In the genomic region with DNA sequence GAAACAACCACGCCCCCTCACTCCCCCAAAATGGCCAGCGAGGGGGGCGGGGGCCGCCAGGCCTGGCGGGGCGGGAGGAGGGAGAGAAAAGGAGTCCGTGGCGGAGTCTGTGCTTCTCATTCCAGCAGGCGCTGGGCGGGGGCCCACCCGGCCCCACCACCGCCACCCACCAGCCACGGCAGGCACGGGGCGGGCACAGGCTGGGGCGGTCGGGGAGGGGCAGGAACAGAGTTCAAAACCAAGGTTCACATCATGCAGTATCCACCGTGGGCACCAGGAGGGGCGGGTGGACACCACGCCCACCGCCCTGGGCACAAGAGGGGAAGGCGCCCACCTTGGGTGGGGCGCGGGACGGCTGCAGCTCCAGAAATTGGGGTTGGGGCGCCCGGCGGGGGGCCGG, we compare ENCODE assay signal across 10 cellular contexts. TPM values are rescaled to one million over a fixed set of nuclear protein-coding genes. Genes with fewer than 3 reads are reported as not detected.
DNase-seq lines count a peak whose midpoint lies in the region; ATAC-seq and TF ChIP-seq lines count a peak whose summit lies in the region.
"Had no signal": no experiment of that assay in that cellular context is flagged by ENCODE, and none has a peak within 500 bp of the region (broad histone marks: within the 10 kb centered on the region; RNA-seq: fewer than 3 reads in every experiment).

No MANE protein-coding gene starts in this region.

- POLR2A ChIA-PET in CD8-positive, alpha-beta T cell (lab: Charles Lee) = no interaction called here

- no peak for ATAC-seq in CD8-positive, alpha-beta T cell
- ATAC-seq in SK-N-SH treated with all-trans-retinoic acid at 6 μM for 48 hours = peak; percentile 20; the same call in 2 of the 3 replicates
- ATAC-seq in HG03045 (IDR thresholded peaks at IDR 0.05; ENCODE audit: unreplicated experiment) = no peak

- no peak for DNase-seq in CD8-positive, alpha-beta T cell
- DNase-seq in hepatocyte (ENCODE audit: low spot score) (peak; percentile 70), progenitor cell of endocrine pancreas (ENCODE audit: low spot score, unreplicated experiment) (no peak), CD14-positive monocyte (ENCODE audit: low spot score) (no peak), kidney tubule cell (ENCODE audit: low spot score) (no peak)
- no peak for DNase-seq in activated CD8-positive, alpha-beta memory T cell treated with anti-CD3 and anti-CD28 coated beads, Interleukin-2, amount 50 U/mL, for 4 hours
- DNase-seq: stimulated activated CD4-positive, alpha-beta T cell treated with anti-CD3 and anti-CD28 coated beads, Interleukin-1b, Interleukin-23, amount 100 ng/mL, for 48 hours had no signal

- peaks cover 32% of the 10 kb centered on the region for H3K27me3 Mint-ChIP-seq in CD8-positive, alpha-beta T cell (ENCODE audit: low read depth)
- H3K27me3 Mint-ChIP-seq in progenitor cell of endocrine pancreas (peaks cover 27% of the 10 kb centered on the region), CD14-positive monocyte (ENCODE audit: low read depth in 3 of 3) (peaks cover 55 to 71% (median 69%) of the 10 kb centered on the region in 3 donors)

- CTCF ChIA-PET in CD8-positive, alpha-beta T cell (lab: Charles Lee) = no interaction called here

- no peaks in the 10 kb centered on the region for H3K9me2 ChIP-seq in hepatocyte (replicated peaks; ENCODE audit: insufficient read depth)

- H3K9me3 ChIP-seq in CD8-positive, alpha-beta T cell (ENCODE audit: low read length) = no peaks in the 10 kb centered on the region
- H3K9me3 ChIP-seq in hepatocyte (ENCODE audit: low read depth) = no peaks in the 10 kb centered on the region

- H3K4me2 ChIP-seq in hepatocyte = peak overlapping the region; percentile 78

- no peaks in the 10 kb centered on the region for H3K9me3 Mint-ChIP-seq in CD8-positive, alpha-beta T cell
- H3K9me3 Mint-ChIP-seq in progenitor cell of endocrine pancreas (ENCODE audit: low read depth) (no peaks in the 10 kb centered on the region), CD14-positive monocyte (peaks cover 0 to 17% (median 4%) of the 10 kb centered on the region in 7 donors)

- no peaks in the 10 kb centered on the region for H4K20me1 ChIP-seq in hepatocyte (ENCODE audit: insufficient read depth, poor library complexity, severe bottlenecking)

- H3K4me1 Mint-ChIP-seq in CD8-positive, alpha-beta T cell (ENCODE audit: low read depth) = peaks cover 22% of the 10 kb centered on the region
- H3K4me1 Mint-ChIP-seq in progenitor cell of endocrine pancreas (ENCODE audit: low read depth) (peaks cover 12% of the 10 kb centered on the region), CD14-positive monocyte (peaks cover 16% of the 10 kb centered on the region)

- peaks cover 27% of the 10 kb centered on the region for H3K4me1 ChIP-seq in CD8-positive, alpha-beta T cell (ENCODE audit: insufficient read depth, low read length)
- peaks cover 27% of the 10 kb centered on the region for H3K4me1 ChIP-seq in hepatocyte (ENCODE audit: insufficient read depth)

- H3K27me3 ChIP-seq in CD8-positive, alpha-beta T cell (ENCODE audit: insufficient read depth, low read length) = peaks cover 19% of the 10 kb centered on the region
- H3K27me3 ChIP-seq in hepatocyte = no peaks in the 10 kb centered on the region

- H3K4me3 ChIP-seq in CD8-positive, alpha-beta T cell (ENCODE audit: low read depth, low read length) = no peak overlapping the region
- peak overlapping the region; percentile 2 for H3K4me3 ChIP-seq in hepatocyte

- peak; percentile 31 for TF ChIP-seq CTCF in CD8-positive, alpha-beta T cell (IDR thresholded peaks at IDR 0.05)
- TF ChIP-seq CTCF in hepatocyte (IDR thresholded peaks at IDR 0.05; ENCODE audit: poor library complexity) (no peak), progenitor cell of endocrine pancreas (IDR thresholded peaks at IDR 0.05; ENCODE audit: unreplicated experiment) (peak; percentile 30), CD14-positive monocyte (IDR thresholded peaks at IDR 0.05) (no peak)

- no peak overlapping the region for H3K4me3 Mint-ChIP-seq in CD8-positive, alpha-beta T cell
- H3K4me3 Mint-ChIP-seq in progenitor cell of endocrine pancreas (ENCODE audit: low read depth) = no peak overlapping the region
- H3K4me3 Mint-ChIP-seq in CD14-positive monocyte = peak overlapping the region in 1 of 2 donors; percentile 72

- H2AFZ ChIP-seq in hepatocyte = peak overlapping the region; percentile 37

- H3K36me3 Mint-ChIP-seq in CD8-positive, alpha-beta T cell = peaks cover 5% of the 10 kb centered on the region
- H3K36me3 Mint-ChIP-seq in progenitor cell of endocrine pancreas (ENCODE audit: insufficient read depth) = peaks cover 16% of the 10 kb centered on the region
- peaks cover 14 to 15% of the 10 kb centered on the region in 2 donors for H3K36me3 Mint-ChIP-seq in CD14-positive monocyte

- intact Hi-C loops in CD8-positive, alpha-beta T cell (cut with DNase I, micrococcal nuclease) = no loop called here
- intact Hi-C loops in CD14-positive monocyte (cut with micrococcal nuclease) = no loop called here

- H3K36me3 ChIP-seq in CD8-positive, alpha-beta T cell (ENCODE audit: insufficient read depth, low read length) = no peaks in the 10 kb centered on the region
- H3K36me3 ChIP-seq in hepatocyte (replicated peaks; ENCODE audit: insufficient read depth, low read depth) = no peaks in the 10 kb centered on the region

- no peaks in the 10 kb centered on the region for H3K79me2 ChIP-seq in hepatocyte

- WGBS in hepatocyte (ENCODE audit: low lambda C conversion rate, missing lambda C conversion rate) = 7% methylated on average over 11 of the region's 29 CpGs

- H3K27ac Mint-ChIP-seq in CD8-positive, alpha-beta T cell = no peak overlapping the region
- H3K27ac Mint-ChIP-seq in progenitor cell of endocrine pancreas = no peak overlapping the region
- no peak overlapping the region for H3K27ac Mint-ChIP-seq in CD14-positive monocyte

- H3K27ac ChIP-seq in CD8-positive, alpha-beta T cell (ENCODE audit: low read depth, low read length) = no peak overlapping the region
- H3K27ac ChIP-seq in hepatocyte = peak overlapping the region; percentile 93

TF ChIP-seq in SK-N-SH treated with all-trans-retinoic acid at 6 μM for 48 hours, 23 proteins besides CTCF, POLR2A, EP300 and RAD21 (continues in another document):
- TF ChIP-seq ZFP3 (CRISPR knock-in tag; IDR thresholded peaks at IDR 0.05) = no peak
- TF ChIP-seq ARNTL (CRISPR knock-in tag; IDR thresholded peaks at IDR 0.05; ENCODE audit: borderline replicate concordance, low read depth) = no peak
- no peak for TF ChIP-seq GLIS3 (CRISPR knock-in tag; IDR thresholded peaks at IDR 0.05)
- no peak for TF ChIP-seq ESRRG (CRISPR knock-in tag; IDR thresholded peaks at IDR 0.05)
- TF ChIP-seq SNAI2 (CRISPR knock-in tag; IDR thresholded peaks at IDR 0.05) = no peak
- TF ChIP-seq BACH2 (CRISPR knock-in tag; IDR thresholded peaks at IDR 0.05; ENCODE audit: borderline replicate concordance) = no peak
- TF ChIP-seq ZNF8 (CRISPR knock-in tag; IDR thresholded peaks at IDR 0.05) = no peak
- TF ChIP-seq ZC3H10 (CRISPR knock-in tag; IDR thresholded peaks at IDR 0.05) = no peak
- TF ChIP-seq ZNF70 (CRISPR knock-in tag; IDR thresholded peaks at IDR 0.05) = no peak
- no peak for TF ChIP-seq RARB (CRISPR knock-in tag; IDR thresholded peaks at IDR 0.05)
- TF ChIP-seq TCF4 (CRISPR knock-in tag; IDR thresholded peaks at IDR 0.05; ENCODE audit: borderline replicate concordance) = no peak
- TF ChIP-seq, protein P1, sequence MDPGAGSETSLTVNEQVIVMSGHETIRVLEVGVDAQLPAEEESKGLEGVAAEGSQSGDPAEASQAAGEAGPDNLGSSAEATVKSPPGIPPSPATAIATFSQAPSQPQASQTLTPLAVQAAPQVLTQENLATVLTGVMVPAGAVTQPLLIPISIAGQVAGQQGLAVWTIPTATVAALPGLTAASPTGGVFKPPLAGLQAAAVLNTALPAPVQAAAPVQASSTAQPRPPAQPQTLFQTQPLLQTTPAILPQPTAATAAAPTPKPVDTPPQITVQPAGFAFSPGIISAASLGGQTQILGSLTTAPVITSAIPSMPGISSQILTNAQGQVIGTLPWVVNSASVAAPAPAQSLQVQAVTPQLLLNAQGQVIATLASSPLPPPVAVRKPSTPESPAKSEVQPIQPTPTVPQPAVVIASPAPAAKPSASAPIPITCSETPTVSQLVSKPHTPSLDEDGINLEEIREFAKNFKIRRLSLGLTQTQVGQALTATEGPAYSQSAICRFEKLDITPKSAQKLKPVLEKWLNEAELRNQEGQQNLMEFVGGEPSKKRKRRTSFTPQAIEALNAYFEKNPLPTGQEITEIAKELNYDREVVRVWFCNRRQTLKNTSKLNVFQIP (CRISPR knock-in tag; IDR thresholded peaks at IDR 0.05; ENCODE audit: borderline replicate concordance, low read depth) = no peak
- TF ChIP-seq, protein P2, sequence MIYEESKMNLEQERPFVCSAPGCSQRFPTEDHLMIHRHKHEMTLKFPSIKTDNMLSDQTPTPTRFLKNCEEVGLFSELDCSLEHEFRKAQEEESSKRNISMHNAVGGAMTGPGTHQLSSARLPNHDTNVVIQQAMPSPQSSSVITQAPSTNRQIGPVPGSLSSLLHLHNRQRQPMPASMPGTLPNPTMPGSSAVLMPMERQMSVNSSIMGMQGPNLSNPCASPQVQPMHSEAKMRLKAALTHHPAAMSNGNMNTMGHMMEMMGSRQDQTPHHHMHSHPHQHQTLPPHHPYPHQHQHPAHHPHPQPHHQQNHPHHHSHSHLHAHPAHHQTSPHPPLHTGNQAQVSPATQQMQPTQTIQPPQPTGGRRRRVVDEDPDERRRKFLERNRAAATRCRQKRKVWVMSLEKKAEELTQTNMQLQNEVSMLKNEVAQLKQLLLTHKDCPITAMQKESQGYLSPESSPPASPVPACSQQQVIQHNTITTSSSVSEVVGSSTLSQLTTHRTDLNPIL (CRISPR knock-in tag; IDR thresholded peaks at IDR 0.05; ENCODE audit: low read depth) = no peak
- no peak for TF ChIP-seq CSDC2 (CRISPR knock-in tag; IDR thresholded peaks at IDR 0.05)
- TF ChIP-seq ZFP30 (CRISPR knock-in tag; IDR thresholded peaks at IDR 0.05) = no peak

RNA-seq across cellular contexts. Expression of a gene that starts 12.8 kb away (rescaled TPM):
- total RNA-seq in CD8-positive, alpha-beta T cell = not detected
- total RNA-seq in hepatocyte (1.2 and 2.1 TPM in 2 replicates), progenitor cell of endocrine pancreas (4.8 and 4.9 TPM in 2 replicates)
- polyA plus RNA-seq in hepatocyte (2.0 and 2.7 TPM in 2 replicates), CD14-positive monocyte (not detected)

RNA-seq across cellular contexts. Expression of a gene that starts 45.0 kb away (rescaled TPM):
- total RNA-seq in CD8-positive, alpha-beta T cell = not detected
- total RNA-seq in hepatocyte = 13.0 and 15.1 TPM in 2 replicates
- 50.5 and 56.9 TPM in 2 replicates for polyA plus RNA-seq in hepatocyte
- 15.2 and 17.2 TPM in 2 replicates for total RNA-seq in progenitor cell of endocrine pancreas
- not detected for polyA plus RNA-seq in CD14-positive monocyte
- total RNA-seq: frontal cortex had no signal

RNA-seq across cellular contexts. Expression of a gene that starts 53.2 kb away (rescaled TPM):
- total RNA-seq in CD8-positive, alpha-beta T cell = 10 to 100 TPM; 35.7 to 38.2 TPM
- 508 and 590 TPM in 2 replicates for total RNA-seq in hepatocyte
- 834 and 885 TPM in 2 replicates for polyA plus RNA-seq in hepatocyte
- 519 and 559 TPM in 2 replicates for total RNA-seq in progenitor cell of endocrine pancreas
- 100 to 1,000 TPM; 114 to 139 TPM for polyA plus RNA-seq in CD14-positive monocyte

Comparison
In these comparisons a context has a peak if more than half of its experiments do, and no peak if none do; other contexts are left out.
1. CTCF ChIP-seq: peak in CD8-positive, alpha-beta T cell (single experiment) and progenitor cell of endocrine pancreas (single experiment); none in hepatocyte (single experiment) and CD14-positive monocyte (single experiment).
2. RNA of a gene that starts 45.0 kb away (total RNA-seq): 15.2 to 17.2 TPM in progenitor cell of endocrine pancreas and 13.0 to 15.1 TPM in hepatocyte; not detected in CD8-positive, alpha-beta T cell; every median in the first group is over 10 times any median in the second.
3. RNA of a gene that starts 53.2 kb away (total RNA-seq): 519 to 559 TPM in progenitor cell of endocrine pancreas and 508 to 590 TPM in hepatocyte; 35.7 to 38.2 TPM in CD8-positive, alpha-beta T cell; every median in the first group is over 10 times any median in the second.